ENCODE assay signal across 22 cellular contexts in genomic region chr10:107032700-107033401, GRCh38.
"Had no signal": no experiment of that assay in that cellular context is flagged by ENCODE, and none has a peak within 500 bp of the region (broad histone marks: within the 10 kb centered on the region; RNA-seq: fewer than 3 reads in every experiment).

No MANE protein-coding gene starts in this region.

- H2AFZ ChIP-seq: parathyroid adenoma had no signal

- H3K4me1 ChIP-seq: left ventricle myocardium inferior, parathyroid adenoma, sigmoid colon had no signal

- H3K27me3 Mint-ChIP-seq: activated CD4-positive, alpha-beta T cell treated with anti-CD3 and anti-CD28 coated beads, Interleukin-2, amount 10 ng/mL, durations not matched to agents 7 days and 5 days; activated naive CD4-positive, alpha-beta T cell treated with anti-CD3 and anti-CD28 coated beads, Interleukin-2, amount 10 ng/mL, durations not matched to agents 7 days and 5 days had no signal

- DNase-seq: activated CD4-positive, alpha-beta T cell treated with anti-CD3 and anti-CD28 coated beads, Interleukin-2, amount 10 ng/mL, durations not matched to agents 7 days and 5 days; activated CD8-positive, alpha-beta memory T cell treated with anti-CD3 and anti-CD28 coated beads, Interleukin-2, amount 50 U/mL, for 48 hours; activated CD8-positive, alpha-beta T cell treated with anti-CD3 and anti-CD28 coated beads, Interleukin-2, amount 10 ng/mL, durations not matched to agents 7 days and 5 days; activated effector memory CD4-positive, alpha-beta T cell treated with Interleukin-2 at 50 U/mL for 16 hours; activated naive CD4-positive, alpha-beta T cell treated with anti-CD3 and anti-CD28 coated beads, Interleukin-2, amount 10 ng/mL, durations not matched to agents 7 days and 5 days; activated T-cell treated with anti-CD3 and anti-CD28 coated beads, Interleukin-2, amount 50 U/mL, for 48 hours; dermis blood vessel endothelial cell; effector memory CD4-positive, alpha-beta T cell; immature natural killer cell; kidney glomerular epithelial cell; left ventricle myocardium inferior; mammary epithelial cell; mucosa of descending colon; naive thymus-derived CD4-positive, alpha-beta T cell; sigmoid colon; stimulated activated naive B cell treated with anti-CD40 and anti-IgM and Interleukin-4, amounts not matched to agents 10 μg/mL and 1 μg/mL and 100 μg/mL, for 72 hours; T1000 had no signal

- H3K9ac ChIP-seq: parathyroid adenoma had no signal

- H3K4me3 ChIP-seq: esophagus muscularis mucosa, left ventricle myocardium inferior, mucosa of descending colon, sigmoid colon, thoracic aorta had no signal

- H3K27ac Mint-ChIP-seq: activated CD4-positive, alpha-beta T cell treated with anti-CD3 and anti-CD28 coated beads, Interleukin-2, amount 10 ng/mL, durations not matched to agents 7 days and 5 days; activated CD8-positive, alpha-beta T cell treated with anti-CD3 and anti-CD28 coated beads, Interleukin-2, amount 10 ng/mL, durations not matched to agents 7 days and 5 days; activated naive CD4-positive, alpha-beta T cell treated with anti-CD3 and anti-CD28 coated beads, Interleukin-2, amount 10 ng/mL, durations not matched to agents 7 days and 5 days; immature natural killer cell; naive thymus-derived CD4-positive, alpha-beta T cell; stimulated activated naive B cell treated with anti-CD40 and anti-IgM and Interleukin-4, amounts not matched to agents 10 μg/mL and 1 μg/mL and 100 μg/mL, for 72 hours had no signal

- H3K27me3 ChIP-seq: esophagus muscularis mucosa, sigmoid colon had no signal

- H3K9me3 ChIP-seq: esophagus muscularis mucosa, left ventricle myocardium inferior, mucosa of descending colon, sigmoid colon, thoracic aorta had no signal

- H3K4me1 Mint-ChIP-seq: activated CD4-positive, alpha-beta T cell treated with anti-CD3 and anti-CD28 coated beads, Interleukin-2, amount 10 ng/mL, durations not matched to agents 7 days and 5 days; activated naive CD4-positive, alpha-beta T cell treated with anti-CD3 and anti-CD28 coated beads, Interleukin-2, amount 10 ng/mL, durations not matched to agents 7 days and 5 days; naive thymus-derived CD4-positive, alpha-beta T cell; stimulated activated naive B cell treated with anti-CD40 and anti-IgM and Interleukin-4, amounts not matched to agents 10 μg/mL and 1 μg/mL and 100 μg/mL, for 72 hours had no signal

- H3K36me3 ChIP-seq: esophagus muscularis mucosa, left ventricle myocardium inferior, sigmoid colon, thoracic aorta had no signal

- H3K79me2 ChIP-seq: parathyroid adenoma had no signal

- ATAC-seq: activated CD4-positive, CD25-positive, alpha-beta regulatory T cell treated with anti-CD3 and anti-CD28 coated beads, Interleukin-2, amount 50 U/mL, for 24 hours; activated CD8-positive, alpha-beta T cell treated with anti-CD3 and anti-CD28 coated beads, Interleukin-2, amount 10 ng/mL, durations not matched to agents 7 days and 5 days; mucosa of descending colon; naive thymus-derived CD4-positive, alpha-beta T cell; stimulated activated naive B cell treated with anti-CD40 and anti-IgM and Interleukin-4, amounts not matched to agents 10 μg/mL and 1 μg/mL and 100 μg/mL, for 72 hours had no signal

- H3K4me3 Mint-ChIP-seq: activated CD4-positive, alpha-beta T cell treated with anti-CD3 and anti-CD28 coated beads, Interleukin-2, amount 10 ng/mL, durations not matched to agents 7 days and 5 days; activated CD8-positive, alpha-beta T cell treated with anti-CD3 and anti-CD28 coated beads, Interleukin-2, amount 10 ng/mL, durations not matched to agents 7 days and 5 days; activated naive CD4-positive, alpha-beta T cell treated with anti-CD3 and anti-CD28 coated beads, Interleukin-2, amount 10 ng/mL, durations not matched to agents 7 days and 5 days; immature natural killer cell; naive thymus-derived CD4-positive, alpha-beta T cell; stimulated activated naive B cell treated with anti-CD40 and anti-IgM and Interleukin-4, amounts not matched to agents 10 μg/mL and 1 μg/mL and 100 μg/mL, for 72 hours had no signal

- FAIRE-seq: endothelial cell of umbilical vein had no signal

- H3K9me3 Mint-ChIP-seq: activated CD4-positive, alpha-beta T cell treated with anti-CD3 and anti-CD28 coated beads, Interleukin-2, amount 10 ng/mL, durations not matched to agents 7 days and 5 days; stimulated activated naive B cell treated with anti-CD40 and anti-IgM and Interleukin-4, amounts not matched to agents 10 μg/mL and 1 μg/mL and 100 μg/mL, for 72 hours had no signal

- H3K36me3 Mint-ChIP-seq: activated naive CD4-positive, alpha-beta T cell treated with anti-CD3 and anti-CD28 coated beads, Interleukin-2, amount 10 ng/mL, durations not matched to agents 7 days and 5 days; naive thymus-derived CD4-positive, alpha-beta T cell; stimulated activated naive B cell treated with anti-CD40 and anti-IgM and Interleukin-4, amounts not matched to agents 10 μg/mL and 1 μg/mL and 100 μg/mL, for 72 hours had no signal

- H3K27ac ChIP-seq: esophagus muscularis mucosa, left ventricle myocardium inferior, parathyroid adenoma, sigmoid colon, thoracic aorta had no signal
